9 cellular contexts compared by ENCODE assay signal in genomic region chr11:64694821-64695365, GRCh38. TPM values are rescaled to one million over a fixed set of nuclear protein-coding genes. Genes with fewer than 3 reads are reported as not detected.
A peak's percentile ranks its signal among the peaks of the same experiment; 100 is the strongest.
DNase-seq lines count a peak whose midpoint lies in the region; ATAC-seq and TF ChIP-seq lines count a peak whose summit lies in the region.
"Had no signal": no experiment of that assay in that cellular context is flagged by ENCODE, and none has a peak within 500 bp of the region (broad histone marks: within the 10 kb centered on the region; RNA-seq: fewer than 3 reads in every experiment).

No MANE protein-coding gene starts in this region.

- WGBS in stomach, 5 donors, result 27 to 55% (median 32%) methylated on average over 5 of the region's 5 CpGs
- WGBS in heart left ventricle, 4 donors, result 45 to 55% (median 52%) methylated on average over 5 of the region's 5 CpGs
- WGBS in ovary, 3 donors, result 49 to 60% (median 49%) methylated on average over 5 of the region's 5 CpGs

- H3K27ac ChIP-seq in stomach, result no peak overlapping the region
- H3K27ac ChIP-seq in heart left ventricle, result no peak overlapping the region
- H3K27ac ChIP-seq in ovary, result no peak overlapping the region

- ATAC-seq in GM18511 (IDR thresholded peaks at IDR 0.05; ENCODE audit: unreplicated experiment), result peak; percentile 62
- no peak for ATAC-seq in heart left ventricle

- intact Hi-C loops in stomach (cut with DNase I; ENCODE audit: low total_unique reads) (no loop called here), heart left ventricle (cut with DNase I) (no loop called here), ovary (cut with DNase I) (no loop called here)

- TF ChIP-seq POLR2A in stomach (IDR thresholded peaks at IDR 0.05) (no peak), heart left ventricle (IDR thresholded peaks at IDR 0.05) (no peak), ovary (IDR thresholded peaks at IDR 0.05) (no peak)

- H3K9me3 ChIP-seq in stomach, result no peaks in the 10 kb centered on the region
- H3K9me3 ChIP-seq in heart left ventricle, result no peaks in the 10 kb centered on the region
- H3K9me3 ChIP-seq in ovary, result no peaks in the 10 kb centered on the region

- no peak overlapping the region for H3K4me3 ChIP-seq in stomach
- no peak overlapping the region for H3K4me3 ChIP-seq in heart left ventricle
- no peak overlapping the region for H3K4me3 ChIP-seq in ovary

- H3K4me1 ChIP-seq in stomach (no peaks in the 10 kb centered on the region), heart left ventricle (peaks cover 0 to 5% (median 0%) of the 10 kb centered on the region in 12 donors), ovary (ENCODE audit: insufficient read depth) (no peaks in the 10 kb centered on the region)

- TF ChIP-seq EP300 in stomach (IDR thresholded peaks at IDR 0.05) (no peak), ovary (IDR thresholded peaks at IDR 0.05) (no peak)

- TF ChIP-seq CTCF in stomach (IDR thresholded peaks at IDR 0.05) (no peak), heart left ventricle (IDR thresholded peaks at IDR 0.05) (no peak), ovary (IDR thresholded peaks at IDR 0.05) (no peak)

- H3K27me3 ChIP-seq in stomach (peaks cover 0 to 47% (median 18%) of the 10 kb centered on the region in 3 donors), heart left ventricle (peaks cover 0 to 21% (median 10%) of the 10 kb centered on the region in 9 donors), ovary (no peaks in the 10 kb centered on the region)

- peak; percentile 41 for DNase-seq in NCI-H187 treated with DMSO at 0.1 percent for 48 hours (lab: John Stamatoyannopoulos, UW)
- peak in 42 of 56 donors; percentile 14 to 75 (median 44) for DNase-seq in amygdala (lab: John Stamatoyannopoulos, UW)
- DNase-seq in pons (ENCODE audit: low spot score), result peak; percentile 53
- no peak for DNase-seq in stomach
- DNase-seq in heart left ventricle, result no peak
- DNase-seq in ovary, result no peak
- DNase-seq in activated gamma-delta T cell treated with Interleukin-2 at 50 U/mL for 16 hours, result no peak
- DNase-seq: activated CD4-positive, alpha-beta T cell treated with anti-CD3 and anti-CD28 coated beads for 4 hours had no signal

- H3K36me3 ChIP-seq in stomach (no peaks in the 10 kb centered on the region), heart left ventricle (no peaks in the 10 kb centered on the region), ovary (no peaks in the 10 kb centered on the region)

RNA-seq across cellular contexts. Expression of gene NRXN2, which starts 28.1 kb away (rescaled TPM):
- total RNA-seq in stomach (10 to 100 TPM in 1 of 5 donors, under 1 TPM in 1, not detected in 3; 0.14 to 16.9 TPM), heart left ventricle (1 to 10 TPM in 4 of 9 donors, under 1 TPM in 4, not detected in 1; 0.62 to 5.5 (median 1.3) TPM), ovary (10 to 100 TPM in 5 of 7 donors, 1 to 10 TPM in 2; 7.0 to 64.1 (median 19.7) TPM)
- polyA plus RNA-seq in stomach (1 to 10 TPM in 1 of 3 donors, under 1 TPM in 1, not detected in 1; 0.93 to 1.4 TPM), heart left ventricle (under 1 TPM; 0.42 to 0.65 TPM), ovary (10 to 100 TPM in 1 of 2 donors, 1 to 10 TPM in 1; 6.4 to 21.5 TPM)

RNA-seq across cellular contexts. Expression of gene RASGRP2, which starts 49.0 kb away (rescaled TPM):
- total RNA-seq in stomach, result 10 to 100 TPM in 3 of 5 donors, 1 to 10 TPM in 2; 5.3 to 60.8 (median 13.4) TPM
- polyA plus RNA-seq in stomach, result 10 to 100 TPM in 1 of 3 donors, 1 to 10 TPM in 2; 7.2 to 20.6 (median 8.2) TPM
- 10 to 100 TPM; 22.2 to 34.0 (median 28.1) TPM for total RNA-seq in heart left ventricle
- 10 to 100 TPM; 16.2 to 78.9 TPM for polyA plus RNA-seq in heart left ventricle
- 10 to 100 TPM in 1 of 7 donors, 1 to 10 TPM in 6; 2.1 to 18.9 (median 7.6) TPM for total RNA-seq in ovary
- polyA plus RNA-seq in ovary, result 1 to 10 TPM; 7.0 to 9.0 TPM

Comparison
In these comparisons a context has a peak if more than half of its experiments do, and no peak if none do; other contexts are left out.
1. DNase-seq: peak in NCI-H187 treated with DMSO at 0.1 percent for 48 hours (single experiment), amygdala (42 of 56) and pons (single experiment); none in stomach (single experiment), heart left ventricle (0 of 5), ovary (0 of 5) and activated gamma-delta T cell treated with Interleukin-2 at 50 U/mL for 16 hours (single experiment).